In the genomic region with DNA sequence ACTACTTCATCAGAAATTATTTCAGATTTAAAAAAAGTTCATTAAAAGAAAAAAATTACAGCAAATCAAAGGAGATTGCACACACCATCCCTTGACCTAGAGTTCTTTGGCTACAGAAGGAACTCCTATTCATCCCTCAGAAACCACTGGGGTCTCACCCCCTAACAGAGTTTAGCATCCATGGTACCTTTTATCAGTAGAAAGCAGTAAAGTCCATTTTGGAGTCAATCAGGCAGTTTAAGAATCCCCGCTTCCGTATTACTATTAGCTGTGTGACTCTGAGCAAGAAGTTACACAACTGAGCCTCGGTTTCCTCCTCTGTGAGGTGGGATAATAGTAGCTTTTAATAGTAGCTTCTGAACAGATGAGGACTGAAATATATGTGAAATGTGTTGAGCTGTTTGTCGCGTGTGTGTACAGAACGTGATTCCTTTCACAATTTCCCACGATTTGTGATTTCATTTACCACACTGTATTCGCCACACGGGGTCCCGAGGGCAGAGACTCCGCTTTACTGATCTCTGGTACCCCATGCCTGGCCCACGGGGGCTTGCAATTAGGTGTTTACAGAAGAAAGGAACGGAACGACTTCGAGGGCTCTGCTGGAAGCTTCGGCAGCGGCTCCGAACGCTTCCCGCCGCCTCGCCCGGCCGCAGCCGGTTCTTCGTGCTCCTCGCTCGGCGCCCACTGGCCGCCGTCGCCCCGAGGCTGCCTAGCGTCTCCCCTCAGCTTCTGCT, we compare ENCODE assay signal across 1 cellular context.
TF ChIP-seq lines count a peak whose summit lies in the region.

No MANE protein-coding gene starts in this region.

TF ChIP-seq in H1, 55 proteins besides CTCF, POLR2A, EP300 and RAD21:
- TF ChIP-seq, protein P1, sequence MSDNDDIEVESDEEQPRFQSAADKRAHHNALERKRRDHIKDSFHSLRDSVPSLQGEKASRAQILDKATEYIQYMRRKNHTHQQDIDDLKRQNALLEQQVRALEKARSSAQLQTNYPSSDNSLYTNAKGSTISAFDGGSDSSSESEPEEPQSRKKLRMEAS (IDR thresholded peaks at IDR 0.05): peak; percentile 93
- TF ChIP-seq, protein P2, sequence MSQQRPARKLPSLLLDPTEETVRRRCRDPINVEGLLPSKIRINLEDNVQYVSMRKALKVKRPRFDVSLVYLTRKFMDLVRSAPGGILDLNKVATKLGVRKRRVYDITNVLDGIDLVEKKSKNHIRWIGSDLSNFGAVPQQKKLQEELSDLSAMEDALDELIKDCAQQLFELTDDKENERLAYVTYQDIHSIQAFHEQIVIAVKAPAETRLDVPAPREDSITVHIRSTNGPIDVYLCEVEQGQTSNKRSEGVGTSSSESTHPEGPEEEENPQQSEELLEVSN (IDR thresholded peaks at IDR 0.05): peak; percentile 99
- no peak for TF ChIP-seq POLR2AphosphoS5 (IDR thresholded peaks at IDR 0.05; ENCODE audit: low read depth, low read length)
- no peak for TF ChIP-seq HDAC6 (IDR thresholded peaks at IDR 0.05; ENCODE audit: low read depth, low read length)
- peak; percentile 6 for TF ChIP-seq KDM4A (IDR thresholded peaks at IDR 0.05; ENCODE audit: low read depth, low read length, severe bottlenecking)
- TF ChIP-seq TEAD4 (IDR thresholded peaks at IDR 0.05; ENCODE audit: low read depth, low read length): no peak
- TF ChIP-seq TAF1 (IDR thresholded peaks at IDR 0.05; ENCODE audit: low read depth, low read length): 0 out of 2 replicates have a peak, but pooled peaks have one; percentile 53
- no peak for TF ChIP-seq RXRA (IDR thresholded peaks at IDR 0.05; ENCODE audit: insufficient read depth, low read depth, low read length)
- TF ChIP-seq CBX8 (IDR thresholded peaks at IDR 0.05; ENCODE audit: borderline replicate concordance, low read depth, low read length): no peak
- no peak for TF ChIP-seq CEBPB (IDR thresholded peaks at IDR 0.05; ENCODE audit: low read depth, low read length)
